ENCODE assay signal across 3 cellular contexts in the genomic region with DNA sequence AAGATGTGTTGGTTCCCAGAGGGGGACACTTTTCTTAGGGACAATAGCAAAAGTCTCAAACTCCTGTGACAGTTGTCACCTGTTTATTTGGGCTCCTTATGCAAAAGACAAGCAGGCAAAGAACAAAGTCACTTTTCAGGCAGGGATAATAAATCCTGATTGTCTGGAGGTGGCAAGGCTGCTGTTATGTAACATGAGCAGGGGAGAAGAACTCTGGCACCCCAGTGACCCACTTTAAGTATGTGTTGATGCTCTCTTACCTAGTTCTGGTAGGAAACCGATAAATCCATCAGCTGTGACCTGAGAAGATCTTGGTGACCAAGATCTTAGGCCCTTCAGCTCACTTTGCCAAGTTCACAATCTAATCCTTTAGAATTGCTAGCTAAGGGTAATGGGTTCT.
"Had no signal": no experiment of that assay in that cellular context is flagged by ENCODE, and none has a peak within 500 bp of the region (broad histone marks: within the 10 kb centered on the region; RNA-seq: fewer than 3 reads in every experiment).

No MANE protein-coding gene starts in this region.

- ATAC-seq: GM12878 had no signal

- DNase-seq: GDM1, GF-D8 had no signal
